In the genomic region with DNA sequence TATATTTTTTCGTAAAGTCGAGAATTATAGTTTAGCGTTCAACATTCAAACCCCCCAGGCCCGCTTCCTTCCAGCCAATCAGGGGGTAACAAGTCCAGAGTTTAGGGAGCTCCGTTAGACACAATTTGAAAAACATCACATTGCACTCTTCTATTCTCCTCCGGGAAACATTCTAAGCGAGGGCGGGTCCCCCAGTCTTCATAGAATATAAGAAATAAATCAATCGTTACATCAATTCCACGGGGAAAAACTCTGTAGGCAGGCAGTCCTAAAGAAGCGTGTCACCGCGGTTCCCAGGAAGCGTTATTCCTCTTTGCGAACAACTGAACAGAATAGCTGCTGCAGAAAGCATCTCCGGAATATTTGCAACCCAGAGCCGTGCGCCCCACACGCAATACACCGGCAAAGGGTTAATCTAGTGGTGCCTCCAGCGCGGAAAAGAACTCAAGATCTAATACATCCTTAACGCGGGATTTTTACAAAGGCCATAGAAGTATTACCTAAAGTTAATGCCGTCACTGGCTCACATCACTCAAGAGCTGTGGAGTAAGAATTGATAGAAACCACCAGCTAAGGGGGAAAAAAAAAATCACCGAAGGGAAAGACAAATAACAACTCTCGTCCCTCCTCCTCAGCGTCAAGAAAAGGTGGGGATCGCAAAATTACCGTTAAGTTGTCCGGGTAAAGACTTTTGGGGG, we compare ENCODE assay signal across 8 cellular contexts.
DNase-seq lines count a peak whose midpoint lies in the region; ATAC-seq, FAIRE-seq and TF ChIP-seq lines count a peak whose summit lies in the region.

No MANE protein-coding gene starts in this region.

- DNase-seq in HFF-Myc (ENCODE audit: extremely low read depth, low read depth) (no peak), SJSA1 (ENCODE audit: low read depth in 1 of 2, low spot score in 2 of 2) (peak; percentile 45 to 66), keratinocyte (ENCODE audit: low read depth, low spot score) (no peak), NCI-H2196 treated with DMSO at 0.1 percent for 48 hours (lab: John Stamatoyannopoulos, UW; ENCODE audit: unreplicated experiment) (no peak)
- DNase-seq in stimulated activated CD4-positive, alpha-beta T cell treated with anti-CD3 and anti-CD28 coated beads, Interleukin-1b, Interleukin-23, amount 100 ng/mL, for 48 hours, result peak; percentile 27

- peaks cover 0 to 7% (median 0%) of the 10 kb centered on the region in 5 experiments for H3K9me3 Mint-ChIP-seq in brain

- H3K79me2 ChIP-seq in keratinocyte (ENCODE audit: control insufficient read depth, insufficient read depth, low read length), result peaks cover 72% of the 10 kb centered on the region

- H3K9me3 ChIP-seq in BLaER1 (no peaks in the 10 kb centered on the region), SJSA1 (replicated peaks) (no peaks in the 10 kb centered on the region), keratinocyte (ENCODE audit: control insufficient read depth, low read depth, low read length) (no peaks in the 10 kb centered on the region)

- peaks cover 58% of the 10 kb centered on the region for H3K4me1 ChIP-seq in BLaER1
- H3K4me1 ChIP-seq in SJSA1 (replicated peaks), result peaks cover 5% of the 10 kb centered on the region; the same call in 1 of the 2 replicates
- H3K4me1 ChIP-seq in keratinocyte (ENCODE audit: control insufficient read depth, extremely low read depth, insufficient read depth, low read length), result peaks cover 28% of the 10 kb centered on the region

- H3K27me3 Mint-ChIP-seq in brain, result peaks cover 24% of the 10 kb centered on the region

- H3K27ac ChIP-seq in BLaER1 (peak overlapping the region; percentile 96), SJSA1 (peak overlapping the region; percentile 99), keratinocyte (ENCODE audit: control insufficient read depth, insufficient read depth, low read length) (peak overlapping the region; percentile 75)

- peak overlapping the region; percentile 89 for H3K4me3 ChIP-seq in BLaER1
- peak overlapping the region; percentile 74 for H3K4me3 ChIP-seq in HFF-Myc (replicated peaks; ENCODE audit: low read depth, low read length)
- peak overlapping the region; percentile 77 for H3K4me3 ChIP-seq in SJSA1
- H3K4me3 ChIP-seq in keratinocyte (ENCODE audit: control insufficient read depth in 2 of 3, extremely low read depth in 1 of 3, insufficient read depth in 2 of 3, low read depth in 1 of 3, low read length in 3 of 3), result peak overlapping the region; percentile 83 to 91 (median 86)

- H3K36me3 ChIP-seq in BLaER1 (0 out of 2 replicates have a peak, but pooled peaks cover 9% of the 10 kb centered on the region), SJSA1 (peaks cover 30% of the 10 kb centered on the region), keratinocyte (ENCODE audit: control insufficient read depth in 2 of 2, extremely low read depth in 1 of 2, insufficient read depth in 2 of 2, low read length in 2 of 2) (no peaks in the 10 kb centered on the region)

- H3K9ac ChIP-seq in BLaER1 (peak overlapping the region; percentile 97), keratinocyte (ENCODE audit: control insufficient read depth, extremely low read depth, insufficient read depth, low read length) (peak overlapping the region; percentile 90)

- peaks cover 95% of the 10 kb centered on the region for H4K20me1 ChIP-seq in BLaER1
- peaks cover 4% of the 10 kb centered on the region for H4K20me1 ChIP-seq in keratinocyte (ENCODE audit: control insufficient read depth, extremely low read depth, insufficient read depth, low read length)

- peak overlapping the region; percentile 96 to 100 (median 98) for H3K4me3 Mint-ChIP-seq in brain

- H3K27me3 ChIP-seq in BLaER1 (no peaks in the 10 kb centered on the region), SJSA1 (replicated peaks) (no peaks in the 10 kb centered on the region), keratinocyte (ENCODE audit: control insufficient read depth, extremely low read depth, insufficient read depth, low read length) (no peaks in the 10 kb centered on the region)

- peak overlapping the region; percentile 89 to 100 (median 98) for H3K27ac Mint-ChIP-seq in brain

- dilution Hi-C loops in keratinocyte (cut with MboI; ENCODE audit: extremely low pct_ligation_motif_present, low sequenced_read_pairs), result no loop called here

- peaks cover 74% of the 10 kb centered on the region for H3K4me1 Mint-ChIP-seq in brain

- FAIRE-seq in keratinocyte (lab: Jason Lieb, UNC), result no peak

- no peaks in the 10 kb centered on the region for H3K9me1 ChIP-seq in keratinocyte (ENCODE audit: control insufficient read depth, extremely low read depth, insufficient read depth, low read length)

- TF ChIP-seq CTCF in HFF-Myc (IDR thresholded peaks at IDR 0.05; ENCODE audit: low read depth, low read length, missing control alignments) (no peak), brain (conservative IDR thresholded peaks at IDR 0.05) (no peak), keratinocyte (optimal IDR thresholded peaks at IDR 0.05 in 1 of 3, IDR thresholded peaks at IDR 0.05 in 1 of 3, conservative IDR thresholded peaks at IDR 0.05 in 1 of 3; ENCODE audit: extremely low read depth in 1 of 3, insufficient read depth in 2 of 3, low read length in 3 of 3) (no peak)

- peaks cover 9% of the 10 kb centered on the region for H3K36me3 Mint-ChIP-seq in brain

- H3K4me2 ChIP-seq in BLaER1 (peak overlapping the region; percentile 89), keratinocyte (ENCODE audit: control insufficient read depth, extremely low read depth, insufficient read depth, low read depth, low read length) (peak overlapping the region; percentile 91)

- H2AFZ ChIP-seq in keratinocyte (ENCODE audit: control insufficient read depth, low read length), result peak overlapping the region; percentile 64

- no peak for ATAC-seq in GM18519 (IDR thresholded peaks at IDR 0.05; ENCODE audit: low FRiP score, unreplicated experiment)

Comparison
In these comparisons a context has a peak if more than half of its experiments do, and no peak if none do; other contexts are left out.
1. DNase-seq: peak in SJSA1 (2 of 2) and stimulated activated CD4-positive, alpha-beta T cell treated with anti-CD3 and anti-CD28 coated beads, Interleukin-1b, Interleukin-23, amount 100 ng/mL, for 48 hours (single experiment); none in HFF-Myc (single experiment), keratinocyte (single experiment) and NCI-H2196 treated with DMSO at 0.1 percent for 48 hours (single experiment).
2. Peak in every context shown above with its lines, with median percentiles within 50 percentile points of each other: H3K27ac ChIP-seq and H3K4me3 ChIP-seq.